ENCODE assay signal across 7 cellular contexts in genomic region chrX:68829594-68830485, GRCh38. TPM values are rescaled to one million over a fixed set of nuclear protein-coding genes. Genes with fewer than 3 reads are reported as not detected.
DNase-seq lines count a peak whose midpoint lies in the region; TF ChIP-seq lines count a peak whose summit lies in the region.

No MANE protein-coding gene starts in this region.

- H3K9me3 Mint-ChIP-seq in H9 (peaks cover 55 to 76% of the 10 kb centered on the region in 2 experiments), mesothelial cell of epicardium (peaks cover 4% of the 10 kb centered on the region)

- H3K9me3 ChIP-seq in H9 (ENCODE audit: control insufficient read depth, low read depth, low read length) (no peaks in the 10 kb centered on the region), SJCRH30 (replicated peaks) (no peaks in the 10 kb centered on the region), ectodermal cell (ENCODE audit: control insufficient read depth, low read length) (no peaks in the 10 kb centered on the region)

- H3K36me3 Mint-ChIP-seq in H9 (ENCODE audit: insufficient read depth in 1 of 3, low read depth in 3 of 3) (peaks cover 0 to 5% (median 2%) of the 10 kb centered on the region in 3 experiments; a peak in 3 of 7 replicates), mesothelial cell of epicardium (no peaks in the 10 kb centered on the region)

- no peak overlapping the region for H2AFZ ChIP-seq in H9 (ENCODE audit: low read length)

- H4K8ac ChIP-seq in H9 (replicated peaks; ENCODE audit: insufficient read length, low read depth, low read length) = no peak overlapping the region

- no peak overlapping the region for H2BK5ac ChIP-seq in H9 (ENCODE audit: insufficient read length, low read length)

- peak; percentile 25 for DNase-seq in H9
- DNase-seq in SJCRH30 = peak; percentile 30 to 52
- DNase-seq in mesothelial cell of epicardium (ENCODE audit: low spot score in 2 of 2, unreplicated experiment in 2 of 2) = peak; percentile 26 to 43
- DNase-seq in ureter (ENCODE audit: low spot score) = peak; percentile 48
- DNase-seq in NCI-H2196 treated with DMSO at 0.1 percent for 48 hours (lab: John Stamatoyannopoulos, UW; ENCODE audit: unreplicated experiment) = no peak
- no peak for DNase-seq in NK-92 (lab: John Stamatoyannopoulos, UW; ENCODE audit: unreplicated experiment)

- no peaks in the 10 kb centered on the region for H3K79me2 ChIP-seq in H9 (ENCODE audit: insufficient read depth, low read length)

- H4K91ac ChIP-seq in H9 (ENCODE audit: insufficient read length, low read depth, low read length) = no peak overlapping the region

- no peaks in the 10 kb centered on the region for H4K20me1 ChIP-seq in H9 (ENCODE audit: control insufficient read depth, insufficient read depth, insufficient read length)

- no peaks in the 10 kb centered on the region for H3K79me1 ChIP-seq in H9 (ENCODE audit: insufficient read depth, low read depth, low read length, poor library complexity, severe bottlenecking)

- no peak overlapping the region for H3K56ac ChIP-seq in H9 (ENCODE audit: insufficient read length, low read depth, low read length)

- no peak overlapping the region for H3K4ac ChIP-seq in H9 (ENCODE audit: low read depth, low read length)

- H3K14ac ChIP-seq in H9 (ENCODE audit: insufficient read depth, low read length) = no peak overlapping the region

- H3K27me3 Mint-ChIP-seq in H9 (ENCODE audit: low read depth) (peaks cover 97% of the 10 kb centered on the region), mesothelial cell of epicardium (ENCODE audit: low read depth) (no peaks in the 10 kb centered on the region)

- no CpG with 5 or more reads among the region's 74 CpGs for WGBS in H9 (ENCODE audit: extremely low coverage, insufficient read length, low lambda C conversion rate)
- 1% methylated on average over 74 of the region's 74 CpGs for WGBS in ectodermal cell, 2 experiments

- H2AK5ac ChIP-seq in H9 (ENCODE audit: insufficient read length, low read length) = no peak overlapping the region

- no peak overlapping the region for H2BK120ac ChIP-seq in H9 (ENCODE audit: low read depth, low read length, poor library complexity, severe bottlenecking)

- no peak overlapping the region for H3K9ac ChIP-seq in H9 (ENCODE audit: extremely low read depth, insufficient read length, low read length)

- peak overlapping the region; percentile 61 to 86 for H3K4me3 Mint-ChIP-seq in H9
- peak overlapping the region; percentile 85 for H3K4me3 Mint-ChIP-seq in mesothelial cell of epicardium

- H3K27ac Mint-ChIP-seq in H9 (no peak overlapping the region), mesothelial cell of epicardium (peak overlapping the region; percentile 73)

- H3K4me3 ChIP-seq in SJCRH30 = peak overlapping the region; percentile 62
- peak overlapping the region; percentile 66 for H3K4me3 ChIP-seq in ectodermal cell (ENCODE audit: insufficient read depth, low read depth, low read length)

- peaks cover 7% of the 10 kb centered on the region for H3K23me2 ChIP-seq in H9 (ENCODE audit: insufficient read length, low read depth, low read length, poor library complexity, severe bottlenecking)

- peaks cover 13 to 26% of the 10 kb centered on the region in 2 experiments for H3K4me1 Mint-ChIP-seq in H9
- H3K4me1 Mint-ChIP-seq in mesothelial cell of epicardium = peaks cover 18% of the 10 kb centered on the region

- no peak overlapping the region for H3K23ac ChIP-seq in H9 (ENCODE audit: insufficient read length, low read depth, low read length)

- no peak overlapping the region for H3K18ac ChIP-seq in H9 (ENCODE audit: insufficient read length, low read depth, low read length)

- TF ChIP-seq CTCF in H9 (conservative IDR thresholded peaks at IDR 0.05) = no peak
- no peak for TF ChIP-seq CTCF in mesothelial cell of epicardium (IDR thresholded peaks at IDR 0.05; ENCODE audit: unreplicated experiment)

- H3K4me1 ChIP-seq in H9 (ENCODE audit: insufficient read depth, low read length) (no peaks in the 10 kb centered on the region), SJCRH30 (peaks cover 23% of the 10 kb centered on the region), ectodermal cell (ENCODE audit: control insufficient read depth, insufficient read depth, low read length) (peaks cover 12% of the 10 kb centered on the region)

- peak overlapping the region; percentile 78 for H3K4me2 ChIP-seq in H9 (ENCODE audit: insufficient read depth, insufficient read length, low read length)

- H3K36me3 ChIP-seq in SJCRH30 = no peaks in the 10 kb centered on the region
- H3K36me3 ChIP-seq in ectodermal cell (ENCODE audit: control insufficient read depth, insufficient read depth, low read length) = no peaks in the 10 kb centered on the region

- no peak overlapping the region for H2BK15ac ChIP-seq in H9 (ENCODE audit: low read depth, low read length)

- H3T11ph ChIP-seq in H9 (ENCODE audit: low read length) = no peak overlapping the region

- no peak overlapping the region for H4K5ac ChIP-seq in H9 (ENCODE audit: insufficient read length, low read depth, low read length)

- H3K27ac ChIP-seq in H9 (ENCODE audit: insufficient read length, low read depth, low read length) (no peak overlapping the region), SJCRH30 (no peak overlapping the region), ectodermal cell (ENCODE audit: insufficient read depth, low read depth, low read length, poor library complexity, severe bottlenecking) (no peak overlapping the region)

- H2BK20ac ChIP-seq in H9 (ENCODE audit: low read depth, low read length, poor library complexity, severe bottlenecking) = no peak overlapping the region

- H2BK12ac ChIP-seq in H9 (ENCODE audit: insufficient read length, low read depth, low read length) = no peak overlapping the region

- peaks cover 76% of the 10 kb centered on the region for H3K27me3 ChIP-seq in H9 (ENCODE audit: insufficient read depth, low read length)
- peaks cover 5% of the 10 kb centered on the region for H3K27me3 ChIP-seq in SJCRH30
- H3K27me3 ChIP-seq in ectodermal cell (ENCODE audit: control insufficient read depth, insufficient read depth, low read length, poor library complexity, severe bottlenecking) = no peaks in the 10 kb centered on the region

RNA-seq across cellular contexts. Expression of gene EFNB1, which starts 1.0 kb away (rescaled TPM):
- total RNA-seq in H9 (2021) = 2.7 and 3.1 TPM in 2 replicates
- total RNA-seq in SJCRH30 (2014; rRNA removed; shearing (Covaris generic)) = 11.4 and 11.9 TPM in 2 replicates
- polyA plus RNA-seq in ectodermal cell (2013, experiment 1 of 4) = 63.1 TPM
- polyA plus RNA-seq in ectodermal cell (2013, experiment 2 of 4) = 54.0 TPM
- 64.0 TPM for polyA plus RNA-seq in ectodermal cell (2013, experiment 3 of 4)
- polyA plus RNA-seq in ectodermal cell (2013, experiment 4 of 4) = 64.2 TPM
- total RNA-seq in mesothelial cell of epicardium = 69.2 to 71.6 TPM (median 70.1 TPM) in 3 replicates
- 59.8 TPM for total RNA-seq in ureter

Comparison
In these comparisons a context has a peak if more than half of its experiments do, and no peak if none do; other contexts are left out.
1. DNase-seq: peak in H9 (single experiment), SJCRH30 (2 of 2), mesothelial cell of epicardium (2 of 2) and ureter (single experiment); none in NCI-H2196 treated with DMSO at 0.1 percent for 48 hours (single experiment) and NK-92 (single experiment).